ENCODE assay signal across 8 cellular contexts in the genomic region with DNA sequence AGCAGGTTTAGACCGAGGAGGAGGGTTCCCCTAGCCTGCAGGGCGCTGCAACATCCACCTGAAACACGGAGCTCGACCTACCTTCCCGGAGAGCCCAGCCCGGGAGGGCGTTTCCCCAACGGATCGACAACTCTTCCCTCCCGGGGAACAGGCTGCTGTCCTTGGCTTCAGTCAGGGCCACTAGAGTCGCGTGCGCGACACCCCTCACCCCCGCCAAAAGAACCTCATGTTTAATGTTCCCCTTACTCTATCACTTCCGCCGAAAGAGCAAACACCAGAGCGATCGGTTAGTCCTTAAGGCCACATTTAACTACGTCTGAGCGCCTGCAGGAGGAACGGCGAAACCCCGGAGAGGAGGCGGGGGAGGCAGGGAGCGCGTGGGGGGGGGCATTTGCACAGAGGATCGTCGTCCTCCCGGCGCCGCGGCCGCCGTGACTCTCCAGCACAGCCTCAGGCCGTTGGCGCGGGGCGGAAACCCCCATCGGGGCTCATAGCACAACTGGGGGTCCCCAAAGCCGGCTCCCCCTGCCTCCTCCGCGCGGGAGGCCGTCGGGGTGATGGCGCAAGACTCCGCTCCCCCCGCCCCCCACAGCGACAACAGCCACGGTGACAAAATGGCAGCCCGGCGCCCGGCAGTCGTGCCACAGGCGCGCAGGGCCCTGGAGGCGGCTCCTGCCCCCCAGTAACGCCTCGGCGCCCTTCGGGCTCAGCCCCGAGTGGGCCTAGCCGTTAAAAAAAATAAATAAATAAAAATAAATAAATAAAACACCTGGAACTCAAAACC. TPM values are rescaled to one million over a fixed set of nuclear protein-coding genes. Genes with fewer than 3 reads are reported as not detected.
DNase-seq lines count a peak whose midpoint lies in the region; ATAC-seq and TF ChIP-seq lines count a peak whose summit lies in the region.

No MANE protein-coding gene starts in this region.

- peak overlapping the region; percentile 97 for H3K4me3 Mint-ChIP-seq in activated T-helper 1 cell treated with anti-CD3 and anti-CD28 coated beads, Interleukin-12 subunit alpha, Interleukin-12 subunit beta, Interleukin-2, Interleukin-4 antibody, amounts not matched to agents 30 ng/mL and 10 ng/mL and 1 ng/mL, durations not matched to agents 14 hours and 24 hours and 36 hours
- H3K4me3 Mint-ChIP-seq in naive thymus-derived CD8-positive, alpha-beta T cell, result peak overlapping the region; percentile 93 to 100 (median 98)

- peak; percentile 19 for ATAC-seq in HG03280 (IDR thresholded peaks at IDR 0.05; ENCODE audit: unreplicated experiment)
- ATAC-seq in Panc1, result peak; percentile 27
- peak; percentile 49 to 58 for ATAC-seq in naive thymus-derived CD8-positive, alpha-beta T cell
- ATAC-seq in GM19328 (IDR thresholded peaks at IDR 0.05; ENCODE audit: unreplicated experiment), result no peak

- H3K36me3 ChIP-seq in Panc1 (ENCODE audit: control insufficient read depth, insufficient read depth, low read length) (no peaks in the 10 kb centered on the region; the same call in none of the 2 replicates), stomach (no peaks in the 10 kb centered on the region)

- no peak for TF ChIP-seq POLR2A in stomach (IDR thresholded peaks at IDR 0.05)

- intact Hi-C loops in Panc1 (cut with micrococcal nuclease; ENCODE audit: unreplicated experiment), result no loop called here
- intact Hi-C loops in activated T-helper 1 cell treated with anti-CD3 and anti-CD28 coated beads, Interleukin-12 subunit alpha, Interleukin-12 subunit beta, Interleukin-2, Interleukin-4 antibody, amounts not matched to agents 30 ng/mL and 10 ng/mL and 1 ng/mL, durations not matched to agents 14 hours and 24 hours and 36 hours (cut with micrococcal nuclease), result loop anchor here (1.0 to 10.0 kb wide), 5 partner anchors 20 to 937 kb away; a partner anchor contains a TSS
- intact Hi-C loops in stomach (cut with DNase I; ENCODE audit: low total_unique reads), result no loop called here

- no peak for TF ChIP-seq CTCF in GM13977 (IDR thresholded peaks at IDR 0.05; ENCODE audit: extremely low read depth, insufficient read depth, missing control alignments)
- TF ChIP-seq CTCF in Panc1 (IDR thresholded peaks at IDR 0.05), result no peak
- TF ChIP-seq CTCF in stomach (IDR thresholded peaks at IDR 0.05), result no peak

- H3K4me1 ChIP-seq in Panc1 (ENCODE audit: control insufficient read depth, insufficient read depth, low read length) (peaks cover 45% of the 10 kb centered on the region), stomach (peaks cover 37 to 59% (median 52%) of the 10 kb centered on the region in 4 donors)

- H3K27ac ChIP-seq in Panc1 (ENCODE audit: low read length) (peak overlapping the region; percentile 99), stomach (peak overlapping the region; percentile 98 to 100 (median 99))

- no peaks in the 10 kb centered on the region for H3K27me3 ChIP-seq in Panc1 (ENCODE audit: control insufficient read depth, insufficient read depth, low read length)
- H3K27me3 ChIP-seq in stomach, result no peaks in the 10 kb centered on the region

- H3K27ac Mint-ChIP-seq in activated T-helper 1 cell treated with anti-CD3 and anti-CD28 coated beads, Interleukin-12 subunit alpha, Interleukin-12 subunit beta, Interleukin-2, Interleukin-4 antibody, amounts not matched to agents 30 ng/mL and 10 ng/mL and 1 ng/mL, durations not matched to agents 14 hours and 24 hours and 36 hours, result peak overlapping the region; percentile 99
- peak overlapping the region; percentile 93 to 99 (median 98) for H3K27ac Mint-ChIP-seq in naive thymus-derived CD8-positive, alpha-beta T cell

- H3K9me3 ChIP-seq in Panc1 (ENCODE audit: control insufficient read depth, insufficient read depth, low read depth, low read length) (no peaks in the 10 kb centered on the region), stomach (no peaks in the 10 kb centered on the region)

- peak overlapping the region; percentile 94 for H3K4me3 ChIP-seq in Panc1 (ENCODE audit: low read depth in 2 of 2, low read length in 2 of 2)
- peak overlapping the region; percentile 69 to 97 (median 89) for H3K4me3 ChIP-seq in stomach

- DNase-seq in GM13977 (ENCODE audit: low spot score) (peak; percentile 80), Panc1 (ENCODE audit: low read depth, low spot score) (no peak), fibroblast of gingiva (ENCODE audit: low read depth) (peak; percentile 66), stomach (peak; percentile 81)
- DNase-seq in activated T-helper 1 cell treated with anti-CD3 and anti-CD28 coated beads, Interleukin-12 subunit alpha, Interleukin-12 subunit beta, Interleukin-2, Interleukin-4 antibody, amounts not matched to agents 30 ng/mL and 10 ng/mL and 1 ng/mL, durations not matched to agents 14 hours and 24 hours and 36 hours (ENCODE audit: low spot score), result peak; percentile 59
- peak; percentile 61 to 84 (median 70) for DNase-seq in naive thymus-derived CD8-positive, alpha-beta T cell

- in situ Hi-C loops in GM13977 (cut with MboI; ENCODE audit: low pct_unique_long_range_greater_than_20kb, low sequenced_read_pairs, unreplicated experiment), result no loop called here
- in situ Hi-C loops in Panc1 (cut with HindIII; ENCODE audit: low pct_unique_long_range_greater_than_20kb, low sequenced_read_pairs), result no loop called here

- H3K9me3 Mint-ChIP-seq in activated T-helper 1 cell treated with anti-CD3 and anti-CD28 coated beads, Interleukin-12 subunit alpha, Interleukin-12 subunit beta, Interleukin-2, Interleukin-4 antibody, amounts not matched to agents 30 ng/mL and 10 ng/mL and 1 ng/mL, durations not matched to agents 14 hours and 24 hours and 36 hours, result no peaks in the 10 kb centered on the region
- H3K9me3 Mint-ChIP-seq in naive thymus-derived CD8-positive, alpha-beta T cell, result no peaks in the 10 kb centered on the region

- BruUV-seq in Panc1 (replicated peaks; lab: Mats Ljungman, UMichigan), result no TSS peak

- POLR2A ChIA-PET in Panc1 (lab: Charles Lee), result interaction anchor here (0.6 to 0.7 kb wide), 2 partner anchors 603 to 1896 kb away, joined by 4 to 9 read pairs; no protein-coding TSS in a partner anchor
- POLR2A ChIA-PET in naive thymus-derived CD8-positive, alpha-beta T cell (lab: Charles Lee), result interaction anchor here (0.6 to 6.3 kb wide), 12 partner anchors 8 to 540 kb away, joined by 3 to 53 read pairs (median 4); a partner anchor contains a TSS

- H3K4me1 Mint-ChIP-seq in activated T-helper 1 cell treated with anti-CD3 and anti-CD28 coated beads, Interleukin-12 subunit alpha, Interleukin-12 subunit beta, Interleukin-2, Interleukin-4 antibody, amounts not matched to agents 30 ng/mL and 10 ng/mL and 1 ng/mL, durations not matched to agents 14 hours and 24 hours and 36 hours (ENCODE audit: low read depth), result peaks cover 57% of the 10 kb centered on the region
- peaks cover 36 to 54% (median 53%) of the 10 kb centered on the region in 4 donors for H3K4me1 Mint-ChIP-seq in naive thymus-derived CD8-positive, alpha-beta T cell

- no peak for TF ChIP-seq EP300 in stomach (IDR thresholded peaks at IDR 0.05)

- H3K36me3 Mint-ChIP-seq in activated T-helper 1 cell treated with anti-CD3 and anti-CD28 coated beads, Interleukin-12 subunit alpha, Interleukin-12 subunit beta, Interleukin-2, Interleukin-4 antibody, amounts not matched to agents 30 ng/mL and 10 ng/mL and 1 ng/mL, durations not matched to agents 14 hours and 24 hours and 36 hours (ENCODE audit: low read depth), result peaks cover 27% of the 10 kb centered on the region
- peaks cover 0 to 5% (median 0%) of the 10 kb centered on the region in 3 donors for H3K36me3 Mint-ChIP-seq in naive thymus-derived CD8-positive, alpha-beta T cell

- H3K27me3 Mint-ChIP-seq in activated T-helper 1 cell treated with anti-CD3 and anti-CD28 coated beads, Interleukin-12 subunit alpha, Interleukin-12 subunit beta, Interleukin-2, Interleukin-4 antibody, amounts not matched to agents 30 ng/mL and 10 ng/mL and 1 ng/mL, durations not matched to agents 14 hours and 24 hours and 36 hours (ENCODE audit: insufficient read depth), result no peaks in the 10 kb centered on the region
- H3K27me3 Mint-ChIP-seq in naive thymus-derived CD8-positive, alpha-beta T cell, result no peaks in the 10 kb centered on the region

- CTCF ChIA-PET in Panc1 (lab: Charles Lee), result interaction anchor here (0.6 to 1.0 kb wide), 3 partner anchors 13 to 72 kb away, joined by 3 read pairs; no protein-coding TSS in a partner anchor

- 0 to 1% (median 1%) methylated on average over 39 to 64 of the region's 64 CpGs for WGBS in stomach, 5 donors

RNA-seq across cellular contexts. Expression of a gene that starts 3.2 kb away (rescaled TPM):
- 226 TPM for total RNA-seq in Panc1 (2021; ENCODE audit: unreplicated experiment)
- 274 TPM for polyA plus RNA-seq in Panc1 (2012; ENCODE audit: insufficient read length)
- total RNA-seq in activated T-helper 1 cell treated with anti-CD3 and anti-CD28 coated beads, Interleukin-12 subunit alpha, Interleukin-12 subunit beta, Interleukin-2, Interleukin-4 antibody, amounts not matched to agents 30 ng/mL and 10 ng/mL and 1 ng/mL, durations not matched to agents 14 hours and 24 hours and 36 hours, result 275 TPM in 2 replicates
- 100 to 1,000 TPM; 129 to 131 TPM for total RNA-seq in naive thymus-derived CD8-positive, alpha-beta T cell
- 10 to 100 TPM; 81.3 to 88.1 (median 84.3) TPM for polyA plus RNA-seq in naive thymus-derived CD8-positive, alpha-beta T cell
- total RNA-seq in stomach, result 100 to 1,000 TPM in 1 of 5 donors, 10 to 100 TPM in 4; 34.4 to 112 (median 65.2) TPM
- 10 to 100 TPM; 53.1 to 80.5 (median 72.2) TPM for polyA plus RNA-seq in stomach
